ENCODE assay signal across 27 cellular contexts in genomic region chr22:45541580-45541979, GRCh38. TPM values are rescaled to one million over a fixed set of nuclear protein-coding genes. Genes with fewer than 3 reads are reported as not detected.
"Had no signal": no experiment of that assay in that cellular context is flagged by ENCODE, and none has a peak within 500 bp of the region (broad histone marks: within the 10 kb centered on the region; RNA-seq: fewer than 3 reads in every experiment).

No MANE protein-coding gene starts in this region.

- H3K27me3 ChIP-seq: adrenal gland, body of pancreas, neural progenitor cell, right lobe of liver, testis, transverse colon had no signal

- H3K4me3 ChIP-seq: adrenal gland, body of pancreas, coronary artery, dorsolateral prefrontal cortex, neural progenitor cell, right lobe of liver, testis, transverse colon had no signal

- H3K4me2 ChIP-seq: neural progenitor cell had no signal

- H3K4me1 Mint-ChIP-seq: activated naive CD8-positive, alpha-beta T cell treated with anti-CD3 and anti-CD28 coated beads for 36 hours; naive thymus-derived CD8-positive, alpha-beta T cell had no signal

- DNase-seq: activated CD4-positive, alpha-beta T cell treated with anti-CD3 and anti-CD28 coated beads for 4 hours; activated CD4-positive, alpha-beta T cell treated with anti-CD3 and anti-CD28 coated beads, Interleukin-2, amount 50 U/mL, for 4 hours; activated effector memory CD4-positive, alpha-beta T cell treated with Interleukin-2 at 50 U/mL for 16 hours; activated naive CD4-positive, alpha-beta T cell treated with anti-CD3 and anti-CD28 coated beads for 36 hours; activated naive CD8-positive, alpha-beta T cell treated with anti-CD3 and anti-CD28 coated beads for 36 hours; activated T-cell treated with anti-CD3 and anti-CD28 coated beads for 4 hours; adrenal gland; aorta; body of pancreas; dorsolateral prefrontal cortex; effector memory CD4-positive, alpha-beta T cell; foreskin fibroblast; head of caudate nucleus; hippocampal formation; naive thymus-derived CD8-positive, alpha-beta T cell; right lobe of liver; stimulated activated CD4-positive, alpha-beta T cell treated with anti-CD3 and anti-CD28 coated beads, Interleukin-2, amount 100 ng/mL, for 48 hours; stimulated activated naive CD8-positive, alpha-beta T cell treated with anti-CD3 and anti-CD28 coated beads, Interleukin-15, Interleukin-2, amounts not matched to agents 100 U/mL and 50 U/mL, for 24 hours; T-helper 9 cell; testis; transverse colon had no signal

- H3K36me3 Mint-ChIP-seq: activated naive CD8-positive, alpha-beta T cell treated with anti-CD3 and anti-CD28 coated beads for 36 hours; memory B cell; naive thymus-derived CD8-positive, alpha-beta T cell had no signal

- H3K9ac ChIP-seq: neural progenitor cell had no signal

- H3K36me3 ChIP-seq: adrenal gland, neural progenitor cell, right lobe of liver, transverse colon had no signal

- H3K4me3 Mint-ChIP-seq: activated naive CD4-positive, alpha-beta T cell treated with anti-CD3 and anti-CD28 coated beads for 36 hours; activated naive CD8-positive, alpha-beta T cell treated with anti-CD3 and anti-CD28 coated beads for 36 hours; memory B cell; naive thymus-derived CD8-positive, alpha-beta T cell; neural progenitor cell; T-helper 1 cell treated with Interleukin-12 subunit alpha and Interleukin-12 subunit beta and Interleukin-4 antibody, amounts not matched to agents 30 μg/mL and 1 μg/mL, for 36 hours had no signal

- H3K4me1 ChIP-seq: body of pancreas, right lobe of liver, testis had no signal

- H3K27ac ChIP-seq: body of pancreas, dorsolateral prefrontal cortex, neural progenitor cell, right lobe of liver, testis, transverse colon, VCaP had no signal

- H2AFZ ChIP-seq: neural progenitor cell had no signal

- H3K9me3 Mint-ChIP-seq: activated naive CD4-positive, alpha-beta T cell treated with anti-CD3 and anti-CD28 coated beads for 36 hours; activated naive CD8-positive, alpha-beta T cell treated with anti-CD3 and anti-CD28 coated beads for 36 hours; memory B cell; naive thymus-derived CD8-positive, alpha-beta T cell; T-helper 1 cell treated with Interleukin-12 subunit alpha and Interleukin-12 subunit beta and Interleukin-4 antibody, amounts not matched to agents 30 μg/mL and 1 μg/mL, for 36 hours had no signal

- ATAC-seq: body of pancreas; left cardiac atrium; naive thymus-derived CD8-positive, alpha-beta T cell; right lobe of liver; stimulated activated naive CD8-positive, alpha-beta T cell treated with anti-CD3 and anti-CD28 coated beads, Interleukin-15, Interleukin-2, amounts not matched to agents 100 U/mL and 50 U/mL, for 24 hours had no signal

- H3K27ac Mint-ChIP-seq: activated naive CD4-positive, alpha-beta T cell treated with anti-CD3 and anti-CD28 coated beads for 36 hours; activated naive CD8-positive, alpha-beta T cell treated with anti-CD3 and anti-CD28 coated beads for 36 hours; memory B cell; neural progenitor cell; T-helper 1 cell treated with Interleukin-12 subunit alpha and Interleukin-12 subunit beta and Interleukin-4 antibody, amounts not matched to agents 30 μg/mL and 1 μg/mL, for 36 hours had no signal

- H3K9me3 ChIP-seq: adrenal gland, body of pancreas, right lobe of liver, testis, transverse colon had no signal

RNA-seq across cellular contexts. Expression of gene FBLN1, which starts 38.9 kb away (rescaled TPM):
- polyA plus RNA-seq: naive thymus-derived CD8-positive, alpha-beta T cell had no signal
